ENCODE assay signal across 3 cellular contexts in genomic region chr2:208509586-208509985, GRCh38.
"Had no signal": no experiment of that assay in that cellular context is flagged by ENCODE, and none has a peak within 500 bp of the region (broad histone marks: within the 10 kb centered on the region; RNA-seq: fewer than 3 reads in every experiment).

No MANE protein-coding gene starts in this region.

- H3K4me3 ChIP-seq: GM12878 had no signal

- DNase-seq: GDM1, GF-D8 had no signal

- ATAC-seq: GM12878 had no signal
